9 cellular contexts compared by ENCODE assay signal in genomic region chr5:424259-425110, GRCh38. TPM values are rescaled to one million over a fixed set of nuclear protein-coding genes. Genes with fewer than 3 reads are reported as not detected.
DNase-seq lines count a peak whose midpoint lies in the region; ATAC-seq and TF ChIP-seq lines count a peak whose summit lies in the region.
"Had no signal": no experiment of that assay in that cellular context is flagged by ENCODE, and none has a peak within 500 bp of the region (broad histone marks: within the 10 kb centered on the region; RNA-seq: fewer than 3 reads in every experiment).

No MANE protein-coding gene starts in this region.

- intact Hi-C loops in Calu3 (cut with micrococcal nuclease; ENCODE audit: unreplicated experiment): no loop called here

- no peak overlapping the region for H3K4me3 Mint-ChIP-seq in Calu3 (ENCODE audit: low read depth, unreplicated experiment)

- H3K36me3 Mint-ChIP-seq in Calu3 (ENCODE audit: insufficient read depth, unreplicated experiment): no peaks in the 10 kb centered on the region

- no peak overlapping the region for H3K27ac Mint-ChIP-seq in Calu3 (ENCODE audit: unreplicated experiment)

- H3K9me3 Mint-ChIP-seq in Calu3 (ENCODE audit: low read depth, unreplicated experiment): peaks cover 7% of the 10 kb centered on the region

- ATAC-seq in GM18868 (IDR thresholded peaks at IDR 0.05; ENCODE audit: unreplicated experiment) (peak; percentile 91), GM21825 (IDR thresholded peaks at IDR 0.05; ENCODE audit: unreplicated experiment) (peak; percentile 84)

- no peaks in the 10 kb centered on the region for H3K4me1 Mint-ChIP-seq in Calu3 (ENCODE audit: low read depth, unreplicated experiment)

- peak; percentile 69 for DNase-seq in LHCN-M2 (ENCODE audit: low read depth)
- peak; percentile 71 for DNase-seq in myocyte (ENCODE audit: low read depth)
- DNase-seq in NCI-H2029 treated with DMSO at 0.1 percent for 48 hours (lab: John Stamatoyannopoulos, UW): no peak
- no peak for DNase-seq in Calu3
- DNase-seq in NCI-H2081 (lab: John Stamatoyannopoulos, UW): no peak
- no peak for DNase-seq in NCI-H2171 treated with DMSO at 0.1 percent for 48 hours (lab: John Stamatoyannopoulos, UW)
- DNase-seq: right lobe of liver had no signal

- peaks cover 17% of the 10 kb centered on the region for H3K27me3 Mint-ChIP-seq in Calu3 (ENCODE audit: unreplicated experiment)

- CTCF ChIA-PET in Calu3 (lab: Charles Lee): interaction anchor here (1.6 kb wide), 1 partner anchor 236 kb away, joined by 4 read pairs; no protein-coding TSS in a partner anchor

- no TSS peak for BruUV-seq in Calu3 (replicated peaks; lab: Mats Ljungman, UMichigan)

- TF ChIP-seq CTCF in Calu3 (IDR thresholded peaks at IDR 0.05; ENCODE audit: unreplicated experiment): no peak

RNA-seq across cellular contexts. Expression of gene EXOC3, which starts 18.5 kb away (rescaled TPM):
- 29.2 and 30.6 TPM in 2 replicates for total RNA-seq in LHCN-M2 (2014; rRNA removed)
- 40.6 TPM for polyA plus RNA-seq in LHCN-M2 (2012)
- 67.8 and 71.0 TPM in 2 replicates for total RNA-seq in myocyte
- 58.6 TPM for polyA plus RNA-seq in myocyte (2012)
- total RNA-seq in Calu3 (2022): 63.8 and 69.4 TPM in 2 replicates

Comparison
In these comparisons a context has a peak if more than half of its experiments do, and no peak if none do; other contexts are left out.
1. DNase-seq: peak in LHCN-M2 (single experiment) and myocyte (single experiment); none in NCI-H2029 treated with DMSO at 0.1 percent for 48 hours (single experiment), Calu3 (single experiment), NCI-H2081 (0 of 2) and NCI-H2171 treated with DMSO at 0.1 percent for 48 hours (single experiment).